Comparison of ENCODE assay signal across 16 cellular contexts in genomic region chr5:139014726-139015125, GRCh38.
DNase-seq lines count a peak whose midpoint lies in the region; ATAC-seq and TF ChIP-seq lines count a peak whose summit lies in the region.
"Had no signal": no experiment of that assay in that cellular context is flagged by ENCODE, and none has a peak within 500 bp of the region (broad histone marks: within the 10 kb centered on the region; RNA-seq: fewer than 3 reads in every experiment).

No MANE protein-coding gene starts in this region.

- peaks cover 75% of the 10 kb centered on the region for H3K36me3 Mint-ChIP-seq in stimulated activated memory B cell treated with anti-CD40 and anti-IgM and Interleukin-4, amounts not matched to agents 10 μg/mL and 1 μg/mL and 100 μg/mL, for 72 hours
- peaks cover 63% of the 10 kb centered on the region for H3K36me3 Mint-ChIP-seq in T-cell

- no peak overlapping the region for H4K8ac ChIP-seq in mesenchymal stem cell (ENCODE audit: low read length)

- no peak overlapping the region for H2BK12ac ChIP-seq in mesenchymal stem cell (ENCODE audit: low read length in 2 of 2)

- intact Hi-C loops in esophagus squamous epithelium (cut with DNase I): no loop called here

- no peak overlapping the region for H3K4ac ChIP-seq in mesenchymal stem cell (ENCODE audit: low read depth in 1 of 2, low read length in 2 of 2)

- no peak overlapping the region for H2BK5ac ChIP-seq in mesenchymal stem cell (ENCODE audit: low read depth, low read length, poor library complexity, severe bottlenecking)

- no peak overlapping the region for H3K4me2 ChIP-seq in mesenchymal stem cell (ENCODE audit: low read length, poor library complexity, severe bottlenecking)

- 87% methylated on average over 4 of the region's 4 CpGs for WGBS in mesenchymal stem cell
- 65 to 79% methylated on average over 4 of the region's 4 CpGs for WGBS in esophagus squamous epithelium, 2 donors

- no peak overlapping the region for H2AFZ ChIP-seq in mesenchymal stem cell (ENCODE audit: low read depth, low read length)

- no peak overlapping the region for H3K14ac ChIP-seq in mesenchymal stem cell (ENCODE audit: low read length in 2 of 2)

- peaks cover 2% of the 10 kb centered on the region for H3K9me3 Mint-ChIP-seq in stimulated activated memory B cell treated with anti-CD40 and anti-IgM and Interleukin-4, amounts not matched to agents 10 μg/mL and 1 μg/mL and 100 μg/mL, for 72 hours
- H3K9me3 Mint-ChIP-seq in T-cell: no peaks in the 10 kb centered on the region

- no peak overlapping the region for H2AK5ac ChIP-seq in mesenchymal stem cell (ENCODE audit: low read length, severe bottlenecking)

- DNase-seq in AG10803 (ENCODE audit: low read depth): peak; percentile 39
- DNase-seq in MG63: peak; percentile 88
- peak; percentile 82 for DNase-seq in dermis blood vessel endothelial cell
- DNase-seq in mesenchymal stem cell: peak; percentile 19
- no peak for DNase-seq in esophagus squamous epithelium (lab: John Stamatoyannopoulos, UW)
- DNase-seq in GOT3 (lab: John Stamatoyannopoulos, UW): no peak
- no peak for DNase-seq in T-cell
- DNase-seq: activated T-cell treated with anti-CD3 and anti-CD28 coated beads, Interleukin-2, amount 50 U/mL, for 1 hour; foreskin melanocyte; Kasumi-1; SHP77 had no signal

- H3K4me1 Mint-ChIP-seq in stimulated activated memory B cell treated with anti-CD40 and anti-IgM and Interleukin-4, amounts not matched to agents 10 μg/mL and 1 μg/mL and 100 μg/mL, for 72 hours: no peaks in the 10 kb centered on the region
- peaks cover 0 to 2% (median 2%) of the 10 kb centered on the region in 3 donors for H3K4me1 Mint-ChIP-seq in T-cell

- POLR2A ChIA-PET in T-cell (lab: Charles Lee): no interaction called here

- H3K27me3 ChIP-seq in MG63: no peaks in the 10 kb centered on the region
- H3K27me3 ChIP-seq in mesenchymal stem cell (ENCODE audit: control insufficient read depth in 1 of 2, insufficient read depth in 1 of 2, low read length in 2 of 2): no peaks in the 10 kb centered on the region
- no peaks in the 10 kb centered on the region for H3K27me3 ChIP-seq in esophagus squamous epithelium
- H3K27me3 ChIP-seq: suprapubic skin had no signal

- H3K23ac ChIP-seq in mesenchymal stem cell (ENCODE audit: low read length in 2 of 2): no peak overlapping the region

- H3K36me3 ChIP-seq in MG63 (peaks cover 17% of the 10 kb centered on the region), mesenchymal stem cell (ENCODE audit: control insufficient read depth in 1 of 2, insufficient read depth in 2 of 2, low read depth in 1 of 2, low read length in 2 of 2) (peaks cover 3 to 21% of the 10 kb centered on the region in 2 experiments), esophagus squamous epithelium (peaks cover 0 to 25% (median 0%) of the 10 kb centered on the region in 3 donors)
- H3K36me3 ChIP-seq: prostate gland had no signal

- no peaks in the 10 kb centered on the region for H3K27me3 Mint-ChIP-seq in stimulated activated memory B cell treated with anti-CD40 and anti-IgM and Interleukin-4, amounts not matched to agents 10 μg/mL and 1 μg/mL and 100 μg/mL, for 72 hours
- no peaks in the 10 kb centered on the region for H3K27me3 Mint-ChIP-seq in T-cell

- no peaks in the 10 kb centered on the region for H3K4me1 ChIP-seq in mesenchymal stem cell (ENCODE audit: control insufficient read depth, insufficient read depth, low read depth, low read length)
- H3K4me1 ChIP-seq in esophagus squamous epithelium: no peaks in the 10 kb centered on the region
- H3K4me1 ChIP-seq: prostate gland, suprapubic skin had no signal

- TF ChIP-seq CTCF in AG10803 (conservative IDR thresholded peaks at IDR 0.05; ENCODE audit: low read length) (no peak), esophagus squamous epithelium (IDR thresholded peaks at IDR 0.05) (no peak)

- TF ChIP-seq POLR2A in esophagus squamous epithelium (IDR thresholded peaks at IDR 0.05): no peak

- H3K9ac ChIP-seq in mesenchymal stem cell (ENCODE audit: low read length): no peak overlapping the region

- H4K91ac ChIP-seq in mesenchymal stem cell (ENCODE audit: low read length): no peak overlapping the region

- no peak overlapping the region for H3K4me3 Mint-ChIP-seq in stimulated activated memory B cell treated with anti-CD40 and anti-IgM and Interleukin-4, amounts not matched to agents 10 μg/mL and 1 μg/mL and 100 μg/mL, for 72 hours
- H3K4me3 Mint-ChIP-seq in T-cell: no peak overlapping the region

- no peak overlapping the region for H2BK120ac ChIP-seq in mesenchymal stem cell (ENCODE audit: low read depth, low read length)

- H2BK15ac ChIP-seq in mesenchymal stem cell (ENCODE audit: low read depth, poor library complexity, severe bottlenecking): no peak overlapping the region

- H3K27ac ChIP-seq in mesenchymal stem cell (ENCODE audit: low read length, poor library complexity, severe bottlenecking): no peak overlapping the region
- H3K27ac ChIP-seq in esophagus squamous epithelium: no peak overlapping the region
- H3K27ac ChIP-seq: C4-2B, prostate gland, suprapubic skin had no signal

- H3K9me3 ChIP-seq in MG63 (no peaks in the 10 kb centered on the region; the same call in none of the 2 replicates), mesenchymal stem cell (ENCODE audit: control insufficient read depth, low read length) (no peaks in the 10 kb centered on the region), esophagus squamous epithelium (no peaks in the 10 kb centered on the region)
- H3K9me3 ChIP-seq: prostate gland, suprapubic skin had no signal

- no peak overlapping the region for H3K27ac Mint-ChIP-seq in stimulated activated memory B cell treated with anti-CD40 and anti-IgM and Interleukin-4, amounts not matched to agents 10 μg/mL and 1 μg/mL and 100 μg/mL, for 72 hours
- H3K27ac Mint-ChIP-seq in T-cell: no peak overlapping the region

- CTCF ChIA-PET in T-cell (lab: Charles Lee): no interaction called here

- H3K79me1 ChIP-seq in mesenchymal stem cell (replicated peaks; ENCODE audit: low read length, poor library complexity, severe bottlenecking): peaks cover 1% of the 10 kb centered on the region

- H3K18ac ChIP-seq in mesenchymal stem cell (ENCODE audit: low read depth in 1 of 2, low read length in 2 of 2): no peak overlapping the region

- no peak for ATAC-seq in stimulated activated memory B cell treated with anti-CD40 and anti-IgM and Interleukin-4, amounts not matched to agents 10 μg/mL and 1 μg/mL and 100 μg/mL, for 72 hours
- no peak for ATAC-seq in T-cell (replicated peaks in 1 of 4)
- ATAC-seq: activated CD4-positive, CD25-positive, alpha-beta regulatory T cell treated with anti-CD3 and anti-CD28 coated beads, Interleukin-2, amount 50 U/mL, for 24 hours had no signal

- H3K4me3 ChIP-seq in AG10803 (ENCODE audit: low read length) (no peak overlapping the region), MG63 (no peak overlapping the region), mesenchymal stem cell (ENCODE audit: insufficient read depth in 1 of 2, low read depth in 1 of 2, low read length in 2 of 2) (no peak overlapping the region), esophagus squamous epithelium (no peak overlapping the region)
- H3K4me3 ChIP-seq: prostate gland, suprapubic skin had no signal

Comparison
In these comparisons a context has a peak if more than half of its experiments do, and no peak if none do; other contexts are left out.
1. DNase-seq: peak in AG10803 (single experiment), MG63 (single experiment), dermis blood vessel endothelial cell (single experiment) and mesenchymal stem cell (single experiment); none in esophagus squamous epithelium (single experiment), GOT3 (single experiment) and T-cell (0 of 34).